Comparison of ENCODE assay signal across 10 cellular contexts in the genomic region with DNA sequence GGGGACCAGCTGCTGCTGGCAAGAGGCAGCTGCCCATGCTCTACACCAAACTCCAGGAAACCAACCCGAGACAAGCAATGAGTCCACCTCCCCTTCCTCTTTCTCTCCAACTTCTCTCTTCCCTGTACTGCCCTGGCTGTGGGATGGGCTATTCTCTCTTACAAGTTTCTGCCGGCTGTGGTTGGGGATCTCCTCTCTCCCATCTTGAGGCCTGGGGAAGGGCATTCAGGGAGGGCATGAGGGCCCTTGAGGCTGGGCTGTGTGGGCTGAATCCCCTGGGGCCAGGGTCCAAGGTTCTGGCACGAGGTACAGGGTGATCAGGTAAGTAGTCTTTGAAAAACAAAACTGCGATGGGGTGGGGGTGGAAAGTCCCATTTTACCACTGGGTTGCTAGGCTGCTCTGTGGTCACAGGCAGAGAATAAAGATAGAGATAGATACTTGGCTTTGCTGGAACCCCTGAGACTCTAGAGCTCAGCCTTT. TPM values are rescaled to one million over a fixed set of nuclear protein-coding genes. Genes with fewer than 3 reads are reported as not detected.
DNase-seq lines count a peak whose midpoint lies in the region; ATAC-seq, FAIRE-seq and TF ChIP-seq lines count a peak whose summit lies in the region.
"Had no signal": no experiment of that assay in that cellular context is flagged by ENCODE, and none has a peak within 500 bp of the region (broad histone marks: within the 10 kb centered on the region; RNA-seq: fewer than 3 reads in every experiment).

No MANE protein-coding gene starts in this region.

- H3K27me3 ChIP-seq in CD8-positive, alpha-beta T cell (ENCODE audit: insufficient read depth, low read length): no peaks in the 10 kb centered on the region

- TF ChIP-seq CTCF in CD8-positive, alpha-beta T cell (IDR thresholded peaks at IDR 0.05): no peak

- ATAC-seq in GM21381 (IDR thresholded peaks at IDR 0.05; ENCODE audit: unreplicated experiment) (peak; percentile 66), HG03280 (IDR thresholded peaks at IDR 0.05; ENCODE audit: unreplicated experiment) (peak; percentile 53)
- ATAC-seq in activated T-helper 17 cell treated with anti-CD3 and anti-CD28 coated beads, Interleukin-2, amount 50 U/mL, for 72 hours (replicated peaks): peak; percentile 71
- no peak for ATAC-seq in CD8-positive, alpha-beta T cell

- peak; percentile 59 for DNase-seq in GM12892 (ENCODE audit: insufficient read length)
- DNase-seq in NCI-H446 treated with DMSO at 0.1 percent for 48 hours (lab: John Stamatoyannopoulos, UW): no peak
- no peak for DNase-seq in CD8-positive, alpha-beta T cell
- no peak for DNase-seq in NCI-H2196 (lab: John Stamatoyannopoulos, UW; ENCODE audit: unreplicated experiment)
- DNase-seq in NCI-H187 treated with DMSO at 0.1 percent for 48 hours (lab: John Stamatoyannopoulos, UW): no peak
- DNase-seq: activated CD4-positive, alpha-beta T cell treated with anti-CD3 and anti-CD28 coated beads, Interleukin-2, amount 50 U/mL, for 48 hours; stimulated activated CD4-positive, alpha-beta T cell treated with anti-CD3 and anti-CD28 coated beads, Interleukin-4, amount 100 ng/mL, for 4 hours had no signal

- peak; percentile 84 for FAIRE-seq in GM12892 (lab: Jason Lieb, UNC)

- no peak overlapping the region for H3K27ac ChIP-seq in CD8-positive, alpha-beta T cell (ENCODE audit: low read depth, low read length)

- peaks cover 18% of the 10 kb centered on the region for H3K4me1 Mint-ChIP-seq in activated T-helper 17 cell treated with anti-CD3 and anti-CD28 coated beads, Interleukin-2, amount 50 U/mL, for 72 hours
- H3K4me1 Mint-ChIP-seq in CD8-positive, alpha-beta T cell (ENCODE audit: low read depth): no peaks in the 10 kb centered on the region

- CTCF ChIA-PET in CD8-positive, alpha-beta T cell (lab: Charles Lee): interaction anchor here (1.0 kb wide), 1 partner anchor 9 kb away, joined by 3 read pairs; no protein-coding TSS in a partner anchor

- peak overlapping the region; percentile 62 for H3K4me3 Mint-ChIP-seq in activated T-helper 17 cell treated with anti-CD3 and anti-CD28 coated beads, Interleukin-2, amount 50 U/mL, for 72 hours
- H3K4me3 Mint-ChIP-seq in CD8-positive, alpha-beta T cell: no peak overlapping the region

- no peak for TF ChIP-seq POLR2A in GM12892 (IDR thresholded peaks at IDR 0.05; ENCODE audit: low read depth, low read length)

- no peaks in the 10 kb centered on the region for H3K4me1 ChIP-seq in CD8-positive, alpha-beta T cell (ENCODE audit: insufficient read depth, low read length)

- H3K9me3 ChIP-seq in CD8-positive, alpha-beta T cell (ENCODE audit: low read length): no peaks in the 10 kb centered on the region

- intact Hi-C loops in CD8-positive, alpha-beta T cell (cut with DNase I, micrococcal nuclease): no loop called here

- H3K36me3 Mint-ChIP-seq in activated T-helper 17 cell treated with anti-CD3 and anti-CD28 coated beads, Interleukin-2, amount 50 U/mL, for 72 hours (ENCODE audit: low read depth): no peaks in the 10 kb centered on the region
- H3K36me3 Mint-ChIP-seq in CD8-positive, alpha-beta T cell: no peaks in the 10 kb centered on the region

- H3K9me3 Mint-ChIP-seq in activated T-helper 17 cell treated with anti-CD3 and anti-CD28 coated beads, Interleukin-2, amount 50 U/mL, for 72 hours: no peaks in the 10 kb centered on the region
- no peaks in the 10 kb centered on the region for H3K9me3 Mint-ChIP-seq in CD8-positive, alpha-beta T cell

- H3K27me3 Mint-ChIP-seq in activated T-helper 17 cell treated with anti-CD3 and anti-CD28 coated beads, Interleukin-2, amount 50 U/mL, for 72 hours: no peaks in the 10 kb centered on the region
- peaks cover 5% of the 10 kb centered on the region for H3K27me3 Mint-ChIP-seq in CD8-positive, alpha-beta T cell (ENCODE audit: low read depth)

- no peak overlapping the region for H3K4me3 ChIP-seq in CD8-positive, alpha-beta T cell (ENCODE audit: low read depth, low read length)

- H3K27ac Mint-ChIP-seq in activated T-helper 17 cell treated with anti-CD3 and anti-CD28 coated beads, Interleukin-2, amount 50 U/mL, for 72 hours: peak overlapping the region; percentile 81
- no peak overlapping the region for H3K27ac Mint-ChIP-seq in CD8-positive, alpha-beta T cell

- POLR2A ChIA-PET in CD8-positive, alpha-beta T cell (lab: Charles Lee): no interaction called here

- H3K36me3 ChIP-seq in CD8-positive, alpha-beta T cell (ENCODE audit: insufficient read depth, low read length): no peaks in the 10 kb centered on the region

RNA-seq across cellular contexts. Expression of a gene that starts 32.3 kb away (rescaled TPM):
- 424 TPM for polyA plus RNA-seq in GM12892 (2012; ENCODE audit: missing spikeins)
- total RNA-seq in activated T-helper 17 cell treated with anti-CD3 and anti-CD28 coated beads, Interleukin-2, amount 50 U/mL, for 72 hours: 100 to 1,000 TPM; 306 to 503 TPM
- 1 to 10 TPM; 3.7 to 5.0 TPM for total RNA-seq in CD8-positive, alpha-beta T cell

Comparison
In these comparisons a context has a peak if more than half of its experiments do, and no peak if none do; other contexts are left out.
1. RNA of a gene that starts 32.3 kb away (total RNA-seq): 306 to 503 TPM in activated T-helper 17 cell treated with anti-CD3 and anti-CD28 coated beads, Interleukin-2, amount 50 U/mL, for 72 hours; 3.7 to 5.0 TPM in CD8-positive, alpha-beta T cell; every median in the first group is over 10 times any median in the second.